In the genomic region with DNA sequence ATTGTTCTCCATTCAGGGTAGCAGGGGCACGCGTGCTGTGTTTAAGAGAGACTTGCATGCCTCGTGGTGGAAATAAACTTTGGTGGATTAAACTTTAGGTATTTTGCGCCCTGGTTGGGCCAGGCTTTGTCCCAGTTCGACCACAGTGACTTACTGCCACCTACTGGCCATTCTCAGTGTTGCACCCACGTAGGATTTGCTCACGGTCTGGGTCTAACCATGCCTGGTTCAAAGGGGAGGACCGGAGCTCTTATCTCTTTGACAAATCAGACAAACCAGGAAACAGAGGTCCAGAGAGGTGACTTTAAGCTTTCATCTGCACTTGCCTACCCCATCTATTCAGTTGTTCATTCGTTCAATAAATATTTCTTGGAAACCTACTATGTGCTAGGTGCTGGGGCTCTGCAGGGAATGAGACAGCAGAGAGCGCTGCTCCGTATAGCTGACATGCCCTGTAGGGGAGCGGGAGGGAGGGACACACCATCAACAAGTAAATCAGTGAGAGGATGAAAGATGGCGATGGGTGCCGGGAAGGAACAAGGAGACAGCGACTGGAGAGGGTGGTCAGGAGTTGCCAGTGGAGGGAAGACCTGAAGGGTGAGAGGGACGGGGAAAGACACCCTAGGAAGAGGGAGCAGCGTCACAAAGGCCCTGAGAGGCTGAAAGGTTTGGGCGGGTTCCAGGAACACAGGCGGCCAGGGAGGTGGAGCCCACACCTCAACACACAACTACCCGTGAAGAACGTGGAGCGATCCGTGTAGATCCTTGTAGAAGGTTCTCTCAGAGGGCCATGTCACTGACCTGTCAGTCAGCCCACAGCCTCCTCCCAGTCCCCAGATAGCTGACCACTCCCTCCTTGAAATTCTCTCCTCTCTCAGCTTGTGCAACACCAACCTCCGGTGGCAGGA, we compare ENCODE assay signal across 8 cellular contexts. TPM values are rescaled to one million over a fixed set of nuclear protein-coding genes. Genes with fewer than 3 reads are reported as not detected.
DNase-seq lines count a peak whose midpoint lies in the region; ATAC-seq, FAIRE-seq and TF ChIP-seq lines count a peak whose summit lies in the region.

No MANE protein-coding gene starts in this region.

- DNase-seq in NCI-H2227 (lab: John Stamatoyannopoulos, UW; ENCODE audit: unreplicated experiment): peak; percentile 94
- peak; percentile 51 to 92 (median 66) for DNase-seq in activated CD4-positive, CD25-positive, alpha-beta regulatory T cell (lab: John Stamatoyannopoulos, UW)
- peak; percentile 87 for DNase-seq in cerebellar cortex (ENCODE audit: low spot score)
- DNase-seq in kidney: peak; percentile 91
- DNase-seq in stimulated activated CD4-positive, alpha-beta T cell treated with anti-CD3 and anti-CD28 coated beads, Interleukin-1b, Interleukin-23, amount 100 ng/mL, for 24 hours (ENCODE audit: low read depth in 4 of 4, low spot score in 1 of 4): peak; percentile 68 to 87 (median 78)

- peak overlapping the region; percentile 18 to 59 for H3K9ac ChIP-seq in kidney (ENCODE audit: low read length in 2 of 2)

- H3K9me3 ChIP-seq in kidney (ENCODE audit: control insufficient read depth in 1 of 2, low read length in 2 of 2): no peaks in the 10 kb centered on the region

- H3K27me3 ChIP-seq in ACC112 (ENCODE audit: insufficient read depth, low read length): no peaks in the 10 kb centered on the region

- H3K27ac ChIP-seq in ACC112 (ENCODE audit: low read depth, low read length): peak overlapping the region; percentile 32
- H3K27ac ChIP-seq in kidney (ENCODE audit: low read depth in 2 of 2, low read length in 2 of 2): peak overlapping the region; percentile 52 to 78

- intact Hi-C loops in kidney (cut with DNase I): loop anchor here (10.0 kb wide), 1 partner anchor 84 kb away; no protein-coding TSS in a partner anchor

- no peaks in the 10 kb centered on the region for H3K36me3 ChIP-seq in ACC112 (ENCODE audit: insufficient read depth, low read length)
- H3K36me3 ChIP-seq in kidney (ENCODE audit: control insufficient read depth in 1 of 2, insufficient read depth in 2 of 2, low read length in 2 of 2): no peaks in the 10 kb centered on the region

- peak overlapping the region; percentile 91 for H2AFZ ChIP-seq in ACC112 (ENCODE audit: low read length, unreplicated experiment)

- H3K4me3 ChIP-seq in ACC112 (ENCODE audit: low read depth, low read length) (peak overlapping the region; percentile 68), kidney (ENCODE audit: low read length in 2 of 2) (peak overlapping the region; percentile 43 to 60)

- ATAC-seq in GM18858 (IDR thresholded peaks at IDR 0.05; ENCODE audit: unreplicated experiment): peak; percentile 56
- ATAC-seq in HG03135 (IDR thresholded peaks at IDR 0.05; ENCODE audit: unreplicated experiment): peak; percentile 69

- TF ChIP-seq CTCF in kidney (IDR thresholded peaks at IDR 0.05; ENCODE audit: borderline replicate concordance, extremely low read depth, insufficient read depth): peak; percentile 97

- no peak for FAIRE-seq in kidney (lab: Jason Lieb, UNC)

- H3K79me2 ChIP-seq in ACC112 (ENCODE audit: control insufficient read depth, insufficient read depth, low read length, unreplicated experiment): no peaks in the 10 kb centered on the region

- H3K4me1 ChIP-seq in ACC112 (ENCODE audit: control insufficient read depth, insufficient read depth, low read length, unreplicated experiment): peaks cover 12% of the 10 kb centered on the region
- H3K4me1 ChIP-seq in kidney (ENCODE audit: control insufficient read depth in 1 of 2, insufficient read depth in 1 of 2, low read depth in 1 of 2, low read length in 2 of 2): peaks cover 10 to 12% of the 10 kb centered on the region in 2 donors

RNA-seq across cellular contexts. Expression of a gene that starts 27.2 kb away (rescaled TPM):
- total RNA-seq in kidney: 246 TPM
- 171 TPM for polyA plus RNA-seq in kidney (ENCODE audit: insufficient read depth, low read depth, low replicate concordance)

Comparison
In these comparisons a context has a peak if more than half of its experiments do, and no peak if none do; other contexts are left out.
1. Peak in every context shown above with its lines: DNase-seq, ATAC-seq, H3K4me3 ChIP-seq and H3K27ac ChIP-seq.